ENCODE assay signal across 1 cellular context in the genomic region with DNA sequence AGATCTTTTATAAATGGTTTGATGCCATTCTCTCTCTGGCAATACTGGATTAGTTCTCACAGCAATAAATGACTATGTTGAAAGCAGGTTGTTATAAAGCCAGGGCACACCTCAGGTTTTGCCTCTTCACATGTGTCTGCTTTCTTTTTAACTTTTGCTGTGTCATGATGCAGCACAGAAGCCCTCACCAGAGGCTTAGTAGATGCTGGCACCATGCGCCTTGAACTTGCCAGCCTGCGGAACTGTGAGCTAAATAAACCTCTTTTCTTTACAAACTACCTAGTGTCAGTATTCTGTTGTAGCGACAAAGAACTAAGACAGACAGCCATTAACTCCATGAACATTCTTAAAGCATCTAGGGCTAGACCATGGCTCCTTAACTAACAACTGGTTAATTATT.
A peak's percentile ranks its signal among the peaks of the same experiment; 100 is the strongest.
TF ChIP-seq lines count a peak whose summit lies in the region.

No MANE protein-coding gene starts in this region.

TF ChIP-seq in K562, 482 proteins besides CTCF, POLR2A, EP300 and RAD21 (continued from another document):
- TF ChIP-seq ZNF316 (IDR thresholded peaks at IDR 0.05) (no peak), NFE2 (IDR thresholded peaks at IDR 0.05; ENCODE audit: low read depth) (peak; percentile 40), ZNF41 (CRISPR knock-in tag; conservative IDR thresholded peaks at IDR 0.05) (no peak), RBM39 (optimal IDR thresholded peaks at IDR 0.05; ENCODE audit: low read depth, low read length) (no peak), MAFG (tag; conservative IDR thresholded peaks at IDR 0.05) (peak; percentile 32; the same call in 1 of the 2 replicates), ZNF766 (CRISPR knock-in tag; conservative IDR thresholded peaks at IDR 0.05) (peak; percentile 94), ZBTB8A (IDR thresholded peaks at IDR 0.05; ENCODE audit: partially characterized antibody) (no peak)
- TF ChIP-seq, protein P1, sequence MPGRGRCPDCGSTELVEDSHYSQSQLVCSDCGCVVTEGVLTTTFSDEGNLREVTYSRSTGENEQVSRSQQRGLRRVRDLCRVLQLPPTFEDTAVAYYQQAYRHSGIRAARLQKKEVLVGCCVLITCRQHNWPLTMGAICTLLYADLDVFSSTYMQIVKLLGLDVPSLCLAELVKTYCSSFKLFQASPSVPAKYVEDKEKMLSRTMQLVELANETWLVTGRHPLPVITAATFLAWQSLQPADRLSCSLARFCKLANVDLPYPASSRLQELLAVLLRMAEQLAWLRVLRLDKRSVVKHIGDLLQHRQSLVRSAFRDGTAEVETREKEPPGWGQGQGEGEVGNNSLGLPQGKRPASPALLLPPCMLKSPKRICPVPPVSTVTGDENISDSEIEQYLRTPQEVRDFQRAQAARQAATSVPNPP (IDR thresholded peaks at IDR 0.05; ENCODE audit: borderline replicate concordance, insufficient read depth, insufficient read length) = no peak
